In the genomic region with DNA sequence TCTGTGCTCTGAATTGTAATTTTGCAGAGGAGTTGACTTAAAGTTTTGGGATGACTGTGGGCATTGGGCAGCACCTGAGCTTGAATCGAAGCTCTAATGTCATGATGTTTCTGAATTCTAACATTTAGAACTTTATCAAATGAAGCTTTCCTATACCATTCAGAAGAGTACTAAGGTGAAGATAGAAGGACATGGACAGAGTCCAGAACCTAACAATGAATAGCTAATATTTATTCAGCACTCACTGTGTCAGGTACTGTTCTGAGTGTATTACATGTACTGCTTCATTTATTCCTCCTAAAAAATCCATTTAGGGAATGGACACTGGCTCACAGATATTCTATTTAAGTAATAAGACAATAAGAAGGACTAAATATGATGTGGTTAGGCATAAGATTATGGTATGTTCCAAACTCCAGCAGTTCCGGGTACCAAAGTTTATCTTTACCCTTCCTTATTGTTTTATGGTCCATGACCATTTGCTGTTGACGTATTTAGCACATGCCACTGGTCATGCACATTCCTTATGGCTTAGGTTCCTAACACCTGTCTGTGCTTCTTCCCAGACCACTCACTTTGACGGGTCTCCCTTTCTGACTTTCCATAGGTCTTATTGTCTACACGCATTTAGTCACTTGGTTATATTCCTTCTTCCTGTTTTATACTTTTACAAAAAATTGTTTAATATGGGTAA, we compare ENCODE assay signal across 14 cellular contexts. TPM values are rescaled to one million over a fixed set of nuclear protein-coding genes. Genes with fewer than 3 reads are reported as not detected.
A peak's percentile ranks its signal among the peaks of the same experiment; 100 is the strongest.
DNase-seq lines count a peak whose midpoint lies in the region; ATAC-seq, FAIRE-seq and TF ChIP-seq lines count a peak whose summit lies in the region.
"Had no signal": no experiment of that assay in that cellular context is flagged by ENCODE, and none has a peak within 500 bp of the region (broad histone marks: within the 10 kb centered on the region; RNA-seq: fewer than 3 reads in every experiment).

No MANE protein-coding gene starts in this region.

- H3K79me2 ChIP-seq in astrocyte (ENCODE audit: insufficient read depth, low read length) (no peaks in the 10 kb centered on the region), HepG2 (ENCODE audit: insufficient read depth, low read length) (peaks cover 2% of the 10 kb centered on the region)

- H3K4me2 ChIP-seq in astrocyte (ENCODE audit: low read length) (no peak overlapping the region), HepG2 (ENCODE audit: low read depth, low read length) (no peak overlapping the region)
- H3K4me2 ChIP-seq: GM23338, PC-9 had no signal

- no peaks in the 10 kb centered on the region for H3K9me3 ChIP-seq in astrocyte (ENCODE audit: insufficient read depth, low read depth, low read length)
- no peaks in the 10 kb centered on the region for H3K9me3 ChIP-seq in HepG2 (ENCODE audit: low read length)
- no peaks in the 10 kb centered on the region for H3K9me3 ChIP-seq in upper lobe of left lung

- H3K4me1 Mint-ChIP-seq in astrocyte (ENCODE audit: low read depth, unreplicated experiment), result peaks cover 37% of the 10 kb centered on the region
- H3K4me1 Mint-ChIP-seq: GM23338 had no signal

- no peak overlapping the region for H3K27ac Mint-ChIP-seq in astrocyte (ENCODE audit: unreplicated experiment)
- H3K27ac Mint-ChIP-seq: GM23338 had no signal

- no peaks in the 10 kb centered on the region for H3K36me3 ChIP-seq in astrocyte (ENCODE audit: insufficient read depth, low read length)
- peaks cover 2 to 7% of the 10 kb centered on the region in 2 experiments; a peak in 2 of 5 replicates for H3K36me3 ChIP-seq in HepG2 (replicated peaks in 1 of 2; ENCODE audit: control insufficient read depth in 1 of 2, insufficient read depth in 2 of 2, low read length in 2 of 2)
- peaks cover 0 to 6% (median 0%) of the 10 kb centered on the region in 4 donors for H3K36me3 ChIP-seq in upper lobe of left lung

- H3K4me1 ChIP-seq in astrocyte (ENCODE audit: insufficient read depth, low read length) (peaks cover 4% of the 10 kb centered on the region), HepG2 (ENCODE audit: insufficient read depth, low read length) (peaks cover 9% of the 10 kb centered on the region), upper lobe of left lung (no peaks in the 10 kb centered on the region)

- H3K27me3 ChIP-seq in astrocyte (ENCODE audit: insufficient read depth, low read length), result no peaks in the 10 kb centered on the region
- no peaks in the 10 kb centered on the region for H3K27me3 ChIP-seq in HepG2 (ENCODE audit: control insufficient read depth in 1 of 2, insufficient read depth in 2 of 2, low read length in 2 of 2)
- no peaks in the 10 kb centered on the region for H3K27me3 ChIP-seq in upper lobe of left lung

- H3K36me3 Mint-ChIP-seq in astrocyte (ENCODE audit: low read depth, unreplicated experiment), result peaks cover 10% of the 10 kb centered on the region

- 90% methylated on average over 5 of the region's 5 CpGs for WGBS in HepG2 (ENCODE audit: low lambda C conversion rate)
- WGBS in upper lobe of left lung, 2 donors, result 92 to 97% methylated on average over 5 of the region's 5 CpGs

- intact Hi-C loops in HepG2 (cut with micrococcal nuclease; ENCODE audit: unreplicated experiment), result no loop called here

- no peak overlapping the region for H3K4me3 ChIP-seq in astrocyte (ENCODE audit: insufficient read depth, low read depth, low read length)
- no peak overlapping the region for H3K4me3 ChIP-seq in HepG2 (replicated peaks in 1 of 3; ENCODE audit: insufficient read depth in 1 of 3, low read depth in 2 of 3, low read length in 3 of 3)
- no peak overlapping the region for H3K4me3 ChIP-seq in skeletal muscle cell (ENCODE audit: low read depth, low read length)
- H3K4me3 ChIP-seq in upper lobe of left lung, result no peak overlapping the region
- H3K4me3 ChIP-seq: GM23338, K562, PC-9 had no signal

- no peak for TF ChIP-seq EP300 in HepG2 (IDR thresholded peaks at IDR 0.05; ENCODE audit: low read depth in 2 of 2, low read length in 2 of 2)
- TF ChIP-seq EP300 in HepG2 (CRISPR knock-in tag; IDR thresholded peaks at IDR 0.05; ENCODE audit: borderline replicate concordance), result no peak
- TF ChIP-seq EP300 in upper lobe of left lung (IDR thresholded peaks at IDR 0.05), result no peak

- CTCF ChIA-PET in HepG2 (lab: Yijun Ruan, JAX; ENCODE audit: low intra/inter-chr PET ratio, low total read pairs), result no interaction called here

- peak; percentile 3 for DNase-seq in Caki2 (ENCODE audit: low read depth)
- no peak for DNase-seq in astrocyte (ENCODE audit: low read depth)
- DNase-seq in HepG2 (ENCODE audit: low spot score), result no peak
- DNase-seq in skeletal muscle cell (ENCODE audit: low read depth), result peak; percentile 47
- no peak for DNase-seq in GM13977 (ENCODE audit: low spot score)
- no peak for DNase-seq in upper lobe of left lung
- no peak for DNase-seq in stimulated activated CD4-positive, alpha-beta T cell treated with anti-CD3 and anti-CD28 coated beads, Interleukin-2, amount 100 ng/mL, for 48 hours
- DNase-seq: NCI-H1092, NCI-H345, PC-9, Right ventricle myocardium superior had no signal

- H3K4me3 Mint-ChIP-seq in astrocyte (ENCODE audit: unreplicated experiment), result no peak overlapping the region
- H3K4me3 Mint-ChIP-seq: GM23338 had no signal

- POLR2A ChIA-PET in HepG2 (lab: Yijun Ruan, JAX), result no interaction called here

- no peak overlapping the region for H3K27ac ChIP-seq in astrocyte (ENCODE audit: low read depth, low read length)
- H3K27ac ChIP-seq in HepG2 (ENCODE audit: extremely low read length, insufficient read depth, low read length), result no peak overlapping the region
- H3K27ac ChIP-seq in upper lobe of left lung, result no peak overlapping the region
- H3K27ac ChIP-seq: PC-9 had no signal

- ATAC-seq in HepG2, result peak; percentile 72
- ATAC-seq in GM21786 (IDR thresholded peaks at IDR 0.05; ENCODE audit: unreplicated experiment), result no peak
- no peak for ATAC-seq in upper lobe of left lung (ENCODE audit: low FRiP score in 2 of 2)
- ATAC-seq: GM23338, K562 had no signal

- H2AFZ ChIP-seq in astrocyte (ENCODE audit: low read depth, low read length) (no peak overlapping the region), HepG2 (ENCODE audit: low read length) (no peak overlapping the region)
- H2AFZ ChIP-seq: GM23338, PC-9 had no signal

- no peaks in the 10 kb centered on the region for H4K20me1 ChIP-seq in astrocyte (ENCODE audit: insufficient read depth, low read length)
- no peaks in the 10 kb centered on the region for H4K20me1 ChIP-seq in HepG2 (ENCODE audit: insufficient read depth, low read length)

- no peak for TF ChIP-seq RAD21 in HepG2 (CRISPR knock-in tag; IDR thresholded peaks at IDR 0.05)

- no peaks in the 10 kb centered on the region for H3K27me3 Mint-ChIP-seq in astrocyte (ENCODE audit: low read depth, unreplicated experiment)

- no TSS peak for BruUV-seq in HepG2 (replicated peaks; lab: Mats Ljungman, UMichigan)

- peaks cover 6% of the 10 kb centered on the region for H3K9me3 Mint-ChIP-seq in astrocyte (ENCODE audit: unreplicated experiment)

- in situ Hi-C loops in Caki2 (cut with HindIII; ENCODE audit: low pct_unique_long_range_greater_than_20kb, low sequenced_read_pairs), result no loop called here
- in situ Hi-C loops in HepG2 (cut with HindIII; ENCODE audit: extremely low pct_ligation_motif_present, low pct_unique_long_range_greater_than_20kb), result no loop called here
- in situ Hi-C loops in GM13977 (cut with MboI; ENCODE audit: low pct_unique_long_range_greater_than_20kb, low sequenced_read_pairs, unreplicated experiment), result no loop called here

- no peak for TF ChIP-seq POLR2A in HepG2 (IDR thresholded peaks at IDR 0.05; ENCODE audit: insufficient read depth in 1 of 2, low read depth in 2 of 2, low read length in 2 of 2)
- TF ChIP-seq POLR2A in upper lobe of left lung (IDR thresholded peaks at IDR 0.05), result no peak

- TF ChIP-seq CTCF in astrocyte (IDR thresholded peaks at IDR 0.05; ENCODE audit: insufficient read depth, low read depth, low read length) (no peak), HepG2 (CRISPR knock-in tag; IDR thresholded peaks at IDR 0.05) (no peak), GM13977 (IDR thresholded peaks at IDR 0.05; ENCODE audit: extremely low read depth, insufficient read depth, missing control alignments) (no peak), upper lobe of left lung (IDR thresholded peaks at IDR 0.05) (no peak)

- FAIRE-seq in astrocyte (lab: Jason Lieb, UNC) (peak; percentile 23), HepG2 (lab: Jason Lieb, UNC) (no peak)

- H3K9ac ChIP-seq in astrocyte (ENCODE audit: low read length) (no peak overlapping the region), HepG2 (ENCODE audit: insufficient read depth, low read depth, low read length) (no peak overlapping the region)

TF ChIP-seq in HepG2, 621 proteins besides CTCF, POLR2A, EP300 and RAD21 (continues in another document):
- TF ChIP-seq ZNF253 (CRISPR knock-in tag; IDR thresholded peaks at IDR 0.05; ENCODE audit: borderline replicate concordance) (no peak), SMAD3 (CRISPR knock-in tag; IDR thresholded peaks at IDR 0.05) (no peak), SATB2 (CRISPR knock-in tag; IDR thresholded peaks at IDR 0.05) (no peak), ZNF788 (CRISPR knock-in tag; IDR thresholded peaks at IDR 0.05; ENCODE audit: borderline replicate concordance) (no peak)

RNA-seq across cellular contexts. Expression of a gene that starts 20.3 kb away (rescaled TPM):
- total RNA-seq in Caki2 (2014; rRNA removed; shearing (Covaris generic); ENCODE audit: low replicate concordance), result 5.3 and 13.9 TPM in 2 replicates
- 18.4 and 22.4 TPM in 2 replicates for total RNA-seq in astrocyte
- total RNA-seq in HepG2 (2016; rRNA removed; fragmentation: Illumina TruSeq; extraction: Trizol), result 13.6 and 17.0 TPM in 2 replicates
- total RNA-seq in HepG2 (2016; cell fraction: cytosol; rRNA removed; fragmentation: Illumina TruSeq; extraction: Trizol; ENCODE audit: low read depth), result 3.3 and 5.4 TPM in 2 replicates
- 13.3 and 15.8 TPM in 2 replicates for total RNA-seq in HepG2 (2016; cell fraction: insoluble cytoplasmic fraction; rRNA removed; fragmentation: Illumina TruSeq; extraction: Trizol)
- 3.3 and 3.4 TPM in 2 replicates for total RNA-seq in HepG2 (2016; cell fraction: membrane; rRNA removed; fragmentation: Illumina TruSeq; extraction: Trizol)
- total RNA-seq in HepG2 (2016; cell fraction: nucleus; rRNA removed; fragmentation: Illumina TruSeq; extraction: Trizol), result 24.3 and 24.4 TPM in 2 replicates
- polyA plus RNA-seq in HepG2 (2011; rRNA removed), result 7.1 and 10.8 TPM in 2 replicates
- polyA plus RNA-seq in HepG2 (2011; cell fraction: cytosol; rRNA removed), result 5.0 and 7.0 TPM in 2 replicates
- polyA plus RNA-seq in HepG2 (2011; cell fraction: nucleus; rRNA removed), result 3.3 and 3.6 TPM in 2 replicates
- polyA plus RNA-seq in HepG2 (2012), result 4.7 and 6.3 TPM in 2 replicates
- polyA plus RNA-seq in HepG2 (2016; cell fraction: cytosol; fragmentation: Illumina TruSeq; extraction: Trizol; ENCODE audit: low read depth), result 1.2 and 1.4 TPM in 2 replicates
- 19.7 and 20.6 TPM in 2 replicates for polyA plus RNA-seq in HepG2 (2016; cell fraction: insoluble cytoplasmic fraction; fragmentation: Illumina TruSeq; extraction: Trizol; ENCODE audit: low read depth)
- polyA plus RNA-seq in HepG2 (2016; cell fraction: membrane; fragmentation: Illumina TruSeq; extraction: Trizol; ENCODE audit: low read depth), result 3.2 and 4.0 TPM in 2 replicates
- polyA plus RNA-seq in HepG2 (2016; cell fraction: nucleus; fragmentation: Illumina TruSeq; extraction: Trizol; ENCODE audit: insufficient read depth, low read depth), result 8.6 and 11.4 TPM in 2 replicates
- 4.7 and 5.4 TPM in 2 replicates for polyA minus RNA-seq in HepG2 (2011; rRNA and poly(A)+ RNA removed; ENCODE audit: low replicate concordance)
- polyA minus RNA-seq in HepG2 (2011; cell fraction: cytosol; rRNA and poly(A)+ RNA removed), result 4.5 and 5.4 TPM in 2 replicates
- polyA minus RNA-seq in HepG2 (2011; cell fraction: nucleus; rRNA and poly(A)+ RNA removed), result 21.6 and 28.8 TPM in 2 replicates
- 10 to 100 TPM; 12.8 to 26.2 (median 14.5) TPM for total RNA-seq in upper lobe of left lung

Comparison
In these comparisons a context has a peak if more than half of its experiments do, and no peak if none do; other contexts are left out.
1. DNase-seq: peak in Caki2 (single experiment) and skeletal muscle cell (single experiment); none in astrocyte (single experiment), HepG2 (single experiment), GM13977 (single experiment), upper lobe of left lung (0 of 2) and stimulated activated CD4-positive, alpha-beta T cell treated with anti-CD3 and anti-CD28 coated beads, Interleukin-2, amount 100 ng/mL, for 48 hours (0 of 2).